27 cellular contexts compared by ENCODE assay signal in genomic region chr12:109029411-109029810, GRCh38. TPM values are rescaled to one million over a fixed set of nuclear protein-coding genes. Genes with fewer than 3 reads are reported as not detected.
"Had no signal": no experiment of that assay in that cellular context is flagged by ENCODE, and none has a peak within 500 bp of the region (broad histone marks: within the 10 kb centered on the region; RNA-seq: fewer than 3 reads in every experiment).

No MANE protein-coding gene starts in this region.

- ATAC-seq: activated T-helper 17 cell treated with anti-CD3 and anti-CD28 coated beads, Interleukin-2, amount 50 U/mL, for 72 hours; T-cell had no signal

- H3K4me3 Mint-ChIP-seq: activated B cell treated with CpG ODN at 0.5 μM for 24 hours; activated CD4-positive, alpha-beta T cell treated with anti-CD3 and anti-CD28 coated beads, Interleukin-2, amount 10 ng/mL, durations not matched to agents 24 days and 14 days; activated naive CD4-positive, alpha-beta T cell treated with anti-CD3 and anti-CD28 coated beads for 36 hours; activated naive CD8-positive, alpha-beta T cell; activated T-helper 17 cell treated with anti-CD3 and anti-CD28 coated beads, Interleukin-2, amount 50 U/mL, for 72 hours; brain; T-cell had no signal

- H3K4me3 ChIP-seq: PC-9, SK-N-MC had no signal

- H3K4me1 Mint-ChIP-seq: activated B cell treated with CpG ODN at 0.5 μM for 24 hours; activated CD4-positive, alpha-beta T cell treated with anti-CD3 and anti-CD28 coated beads, Interleukin-2, amount 10 ng/mL, durations not matched to agents 24 days and 14 days; activated T-helper 17 cell treated with anti-CD3 and anti-CD28 coated beads, Interleukin-2, amount 50 U/mL, for 72 hours; brain; T-cell had no signal

- H3K36me3 Mint-ChIP-seq: activated naive CD8-positive, alpha-beta T cell; brain; T-cell had no signal

- H3K27ac Mint-ChIP-seq: activated B cell treated with CpG ODN at 0.5 μM for 24 hours; activated CD4-positive, alpha-beta T cell treated with anti-CD3 and anti-CD28 coated beads, Interleukin-2, amount 10 ng/mL, durations not matched to agents 24 days and 14 days; activated naive CD4-positive, alpha-beta T cell treated with anti-CD3 and anti-CD28 coated beads for 36 hours; activated naive CD8-positive, alpha-beta T cell; activated T-helper 17 cell treated with anti-CD3 and anti-CD28 coated beads, Interleukin-2, amount 50 U/mL, for 72 hours; brain; T-cell had no signal

- DNase-seq: activated B cell treated with CpG ODN at 0.5 μM for 24 hours; activated CD4-positive, alpha-beta T cell treated with anti-CD3 and anti-CD28 coated beads for 1 hour; activated CD4-positive, alpha-beta T cell treated with anti-CD3 and anti-CD28 coated beads, Interleukin-2, amount 10 ng/mL, durations not matched to agents 24 days and 14 days; activated CD4-positive, alpha-beta T cell treated with anti-CD3 and anti-CD28 coated beads, Interleukin-2, amount 50 U/mL, for 48 hours; activated gamma-delta T cell; activated naive CD4-positive, alpha-beta T cell treated with anti-CD3 and anti-CD28 coated beads for 36 hours; activated T-cell treated with anti-CD3 and anti-CD28 coated beads for 4 hours; activated T-cell treated with anti-CD3 and anti-CD28 coated beads, Interleukin-2, amount 50 U/mL, for 48 hours; amygdala; cerebellar nuclear complex; MV-4-11; NCI-H1092 treated with DMSO at 0.1 percent for 48 hours; NCI-H1417 treated with DMSO at 0.1 percent for 48 hours; NCI-H1694; NCI-H2029; NCI-H446; NCI-H524; PC-9; T-cell; T-helper 2 cell; T1000 had no signal

- H3K9me3 Mint-ChIP-seq: activated CD4-positive, alpha-beta T cell treated with anti-CD3 and anti-CD28 coated beads, Interleukin-2, amount 10 ng/mL, durations not matched to agents 24 days and 14 days; activated naive CD4-positive, alpha-beta T cell treated with anti-CD3 and anti-CD28 coated beads for 36 hours; activated T-helper 17 cell treated with anti-CD3 and anti-CD28 coated beads, Interleukin-2, amount 50 U/mL, for 72 hours had no signal

RNA-seq across cellular contexts. Expression of gene SVOP, which starts 8.5 kb away (rescaled TPM):
- total RNA-seq: activated B cell treated with CpG ODN at 0.5 μM for 24 hours; activated CD4-positive, alpha-beta T cell treated with anti-CD3 and anti-CD28 coated beads, Interleukin-2, amount 10 ng/mL, durations not matched to agents 24 days and 14 days; activated naive CD4-positive, alpha-beta T cell treated with anti-CD3 and anti-CD28 coated beads for 36 hours; activated T-helper 17 cell treated with anti-CD3 and anti-CD28 coated beads, Interleukin-2, amount 50 U/mL, for 72 hours; astrocyte; MCF 10A; PC-9; T-cell had no signal
